In genomic region chr20:16069416-16070010, GRCh38 we compare ENCODE assay signal across 10 cellular contexts.
DNase-seq lines count a peak whose midpoint lies in the region; ATAC-seq and TF ChIP-seq lines count a peak whose summit lies in the region.
"Had no signal": no experiment of that assay in that cellular context is flagged by ENCODE, and none has a peak within 500 bp of the region (broad histone marks: within the 10 kb centered on the region; RNA-seq: fewer than 3 reads in every experiment).

No MANE protein-coding gene starts in this region.

- H3K79me2 ChIP-seq in OCI-LY3 (ENCODE audit: low read length), result no peaks in the 10 kb centered on the region

- no peaks in the 10 kb centered on the region for H3K27me3 Mint-ChIP-seq in CD14-positive monocyte (ENCODE audit: low read depth in 3 of 3)
- H3K27me3 Mint-ChIP-seq in activated CD4-positive, alpha-beta T cell treated with anti-CD3 and anti-CD28 coated beads for 36 hours, result no peaks in the 10 kb centered on the region
- H3K27me3 Mint-ChIP-seq: CD4-positive, CD25-positive, alpha-beta regulatory T cell had no signal

- no peaks in the 10 kb centered on the region; the same call in 1 of the 2 replicates for H3K9me3 ChIP-seq in OCI-LY3 (ENCODE audit: insufficient read depth, low read length)

- no peak overlapping the region for H3K27ac Mint-ChIP-seq in CD14-positive monocyte
- no peak overlapping the region for H3K27ac Mint-ChIP-seq in activated CD4-positive, alpha-beta T cell treated with anti-CD3 and anti-CD28 coated beads for 36 hours
- H3K27ac Mint-ChIP-seq: CD4-positive, CD25-positive, alpha-beta regulatory T cell had no signal

- H2AFZ ChIP-seq in OCI-LY3 (ENCODE audit: low read depth, low read length), result peak overlapping the region; percentile 45; the same call in 1 of the 2 replicates

- peak; percentile 92 for ATAC-seq in GM18502 (IDR thresholded peaks at IDR 0.05; ENCODE audit: poor library complexity, unreplicated experiment)
- ATAC-seq in GM21390 (IDR thresholded peaks at IDR 0.05; ENCODE audit: unreplicated experiment), result peak; percentile 88
- peak; percentile 93 for ATAC-seq in HG03097 (IDR thresholded peaks at IDR 0.05; ENCODE audit: low FRiP score, unreplicated experiment)
- no peak for ATAC-seq in activated CD4-positive, alpha-beta T cell treated with anti-CD3 and anti-CD28 coated beads for 36 hours

- no peaks in the 10 kb centered on the region for H3K27me3 ChIP-seq in OCI-LY3 (ENCODE audit: low read depth, low read length)

- TF ChIP-seq CTCF in OCI-LY3 (IDR thresholded peaks at IDR 0.05; ENCODE audit: low read depth, low read length), result no peak
- no peak for TF ChIP-seq CTCF in CD14-positive monocyte (IDR thresholded peaks at IDR 0.05)

- no peak overlapping the region for H3K27ac ChIP-seq in OCI-LY3 (ENCODE audit: low read length)

- H3K4me3 ChIP-seq in OCI-LY3 (ENCODE audit: low read length), result no peak overlapping the region

- H3K9ac ChIP-seq in OCI-LY3 (ENCODE audit: low read length), result no peak overlapping the region

- POLR2A ChIA-PET in activated CD4-positive, alpha-beta T cell treated with anti-CD3 and anti-CD28 coated beads for 36 hours (lab: Charles Lee), result no interaction called here

- peak overlapping the region; percentile 26; the same call in 1 of the 2 replicates for H3K4me2 ChIP-seq in OCI-LY3 (ENCODE audit: low read length)

- H3K4me1 Mint-ChIP-seq in CD14-positive monocyte, result peaks cover 8% of the 10 kb centered on the region
- H3K4me1 Mint-ChIP-seq in activated CD4-positive, alpha-beta T cell treated with anti-CD3 and anti-CD28 coated beads for 36 hours, result no peaks in the 10 kb centered on the region
- H3K4me1 Mint-ChIP-seq: CD4-positive, CD25-positive, alpha-beta regulatory T cell had no signal

- peaks cover 11% of the 10 kb centered on the region for H3K4me1 ChIP-seq in OCI-LY3 (ENCODE audit: low read length)

- H3K36me3 ChIP-seq in OCI-LY3 (replicated peaks; ENCODE audit: low read depth, low read length), result no peaks in the 10 kb centered on the region

- intact Hi-C loops in CD14-positive monocyte (cut with micrococcal nuclease), result no loop called here
- intact Hi-C loops in activated CD4-positive, alpha-beta T cell treated with anti-CD3 and anti-CD28 coated beads for 36 hours (cut with DNase I, micrococcal nuclease), result no loop called here

- peaks cover 2 to 15% (median 13%) of the 10 kb centered on the region in 7 donors for H3K9me3 Mint-ChIP-seq in CD14-positive monocyte
- H3K9me3 Mint-ChIP-seq in activated CD4-positive, alpha-beta T cell treated with anti-CD3 and anti-CD28 coated beads for 36 hours (ENCODE audit: low read depth), result peaks cover 6% of the 10 kb centered on the region

- no peak for DNase-seq in CD14-positive monocyte (ENCODE audit: low spot score)
- DNase-seq in NCI-H748 (lab: John Stamatoyannopoulos, UW; ENCODE audit: unreplicated experiment), result no peak
- no peak for DNase-seq in DMS53 treated with DMSO at 0.1 percent for 48 hours (lab: John Stamatoyannopoulos, UW; ENCODE audit: unreplicated experiment)
- DNase-seq in activated CD4-positive, alpha-beta T cell treated with anti-CD3 and anti-CD28 coated beads for 36 hours, result no peak
- DNase-seq: activated CD4-positive, CD25-positive, alpha-beta regulatory T cell; CD4-positive, CD25-positive, alpha-beta regulatory T cell had no signal

- CTCF ChIA-PET in activated CD4-positive, alpha-beta T cell treated with anti-CD3 and anti-CD28 coated beads for 36 hours (lab: Charles Lee), result no interaction called here

- H3K4me3 Mint-ChIP-seq in CD14-positive monocyte, result no peak overlapping the region
- no peak overlapping the region for H3K4me3 Mint-ChIP-seq in activated CD4-positive, alpha-beta T cell treated with anti-CD3 and anti-CD28 coated beads for 36 hours
- H3K4me3 Mint-ChIP-seq: CD4-positive, CD25-positive, alpha-beta regulatory T cell had no signal

- H4K20me1 ChIP-seq in OCI-LY3 (ENCODE audit: insufficient read depth, low read length), result no peaks in the 10 kb centered on the region

- H3K36me3 Mint-ChIP-seq in CD14-positive monocyte, result peaks cover 0 to under 1% of the 10 kb centered on the region in 2 donors
- H3K36me3 Mint-ChIP-seq in activated CD4-positive, alpha-beta T cell treated with anti-CD3 and anti-CD28 coated beads for 36 hours (ENCODE audit: low read depth), result no peaks in the 10 kb centered on the region
- H3K36me3 Mint-ChIP-seq: CD4-positive, CD25-positive, alpha-beta regulatory T cell had no signal
